In the genomic region with DNA sequence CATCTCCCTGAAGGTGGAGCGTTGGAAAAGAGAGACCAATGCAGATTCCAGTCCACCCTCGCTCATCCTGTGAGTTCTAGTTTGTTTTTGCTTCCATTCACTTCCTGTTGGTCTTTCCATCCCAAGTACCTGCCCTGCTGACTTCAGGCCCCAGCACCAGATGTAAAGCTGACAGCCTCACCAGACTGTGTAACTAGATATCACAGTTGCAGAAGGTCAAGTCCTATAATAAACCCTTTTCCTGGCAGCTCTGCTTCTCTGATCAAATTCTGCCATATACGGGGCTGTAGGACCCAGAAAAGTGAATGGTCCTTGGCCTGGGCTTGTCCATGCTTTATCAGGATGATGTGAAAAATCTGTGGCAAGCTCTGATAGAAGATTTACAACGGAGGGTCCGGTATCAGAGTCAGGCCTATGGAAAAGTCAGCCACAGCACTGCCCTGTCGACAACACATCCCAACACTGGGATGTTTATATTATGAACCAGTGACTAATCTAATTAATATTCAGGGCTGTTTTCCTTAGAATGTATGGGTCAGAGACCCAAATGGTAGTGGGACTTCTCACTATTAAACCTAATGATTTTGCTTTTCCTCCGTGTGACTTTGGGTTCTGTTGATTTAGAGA, we compare ENCODE assay signal across 23 cellular contexts. TPM values are rescaled to one million over a fixed set of nuclear protein-coding genes. Genes with fewer than 3 reads are reported as not detected.
A peak's percentile ranks its signal among the peaks of the same experiment; 100 is the strongest.
DNase-seq lines count a peak whose midpoint lies in the region; ATAC-seq, FAIRE-seq and TF ChIP-seq lines count a peak whose summit lies in the region.
"Had no signal": no experiment of that assay in that cellular context is flagged by ENCODE, and none has a peak within 500 bp of the region (broad histone marks: within the 10 kb centered on the region; RNA-seq: fewer than 3 reads in every experiment).

No MANE protein-coding gene starts in this region.

- intact Hi-C loops in psoas muscle (cut with DNase I), result no loop called here

- FAIRE-seq in H54 (lab: Jason Lieb, UNC), result no peak
- FAIRE-seq: endothelial cell of umbilical vein, G401.6 had no signal

- TF ChIP-seq POLR2A in H54 (IDR thresholded peaks at IDR 0.05; ENCODE audit: low read depth, low read length), result no peak

- ATAC-seq in psoas muscle (peak in 3 of 4 donors; percentile 64 to 75 (median 68)), HG02870 (IDR thresholded peaks at IDR 0.05; ENCODE audit: unreplicated experiment) (no peak)
- ATAC-seq: activated CD4-positive, alpha-beta T cell treated with anti-CD3 and anti-CD28 coated beads for 36 hours; T-helper 17 cell had no signal

- H3K27ac ChIP-seq in psoas muscle, result peak overlapping the region; percentile 9
- H3K27ac ChIP-seq: C4-2B, GM23248, spleen, vagina had no signal

- DNase-seq in EL (peak; percentile 23), NCI-H2107 treated with DMSO at 0.1 percent for 48 hours (lab: John Stamatoyannopoulos, UW; ENCODE audit: unreplicated experiment) (peak; percentile 67), SHP77 treated with DMSO at 0.1 percent for 48 hours (lab: John Stamatoyannopoulos, UW) (peak; percentile 22), psoas muscle (no peak), H54 (ENCODE audit: insufficient read length, low spot score) (no peak), AG08395 (ENCODE audit: low spot score) (no peak)
- DNase-seq: activated CD4-positive, alpha-beta T cell treated with anti-CD3 and anti-CD28 coated beads for 36 hours; activated effector memory CD4-positive, alpha-beta T cell treated with anti-CD3 and anti-CD28 coated beads, Interleukin-2, amount 50 U/mL, for 16 hours; GM23248; head of caudate nucleus; mammary epithelial cell; NCI-H1694 treated with DMSO at 0.1 percent for 48 hours; NCI-H446 treated with DMSO at 0.1 percent for 48 hours; retina; spleen; stimulated activated CD4-positive, alpha-beta T cell treated with anti-CD3 and anti-CD28 coated beads, Interleukin-4, amount 100 ng/mL, for 1 hour; stimulated activated naive CD4-positive, alpha-beta T cell; T-helper 17 cell had no signal

- H3K36me3 ChIP-seq in psoas muscle (ENCODE audit: insufficient read depth in 1 of 2, low read depth in 1 of 2), result no peaks in the 10 kb centered on the region
- H3K36me3 ChIP-seq: spleen, vagina had no signal

- H3K4me3 ChIP-seq in psoas muscle, result no peak overlapping the region
- H3K4me3 ChIP-seq: GM23248, spleen, vagina had no signal

- 47 to 58% (median 48%) methylated on average over 7 of the region's 7 CpGs for WGBS in psoas muscle, 3 donors

- H3K9me3 ChIP-seq in psoas muscle, result no peaks in the 10 kb centered on the region
- H3K9me3 ChIP-seq: spleen, vagina had no signal

- no peaks in the 10 kb centered on the region for H3K27me3 ChIP-seq in psoas muscle (ENCODE audit: insufficient read depth in 3 of 3, low read length in 2 of 3)
- H3K27me3 ChIP-seq: vagina had no signal

- peaks cover 4% of the 10 kb centered on the region for H3K4me1 ChIP-seq in psoas muscle
- H3K4me1 ChIP-seq: spleen, vagina had no signal

- no peak for TF ChIP-seq CTCF in psoas muscle (IDR thresholded peaks at IDR 0.05)

RNA-seq across cellular contexts. Expression of a gene that starts 42.1 kb away (rescaled TPM):
- total RNA-seq in psoas muscle, result not detected
- polyA plus RNA-seq in psoas muscle, result not detected
- total RNA-seq: activated CD4-positive, alpha-beta T cell treated with anti-CD3 and anti-CD28 coated beads for 36 hours; endothelial cell of umbilical vein; GM23248; mammary epithelial cell; vagina had no signal
- polyA plus RNA-seq: endothelial cell of umbilical vein, GM23248, mammary epithelial cell, spleen had no signal

RNA-seq across cellular contexts. Expression of a gene that starts 50.2 kb away (rescaled TPM):
- total RNA-seq in psoas muscle, result 10 to 100 TPM; 11.6 to 26.2 (median 16.0) TPM
- polyA plus RNA-seq in psoas muscle, result 10 to 100 TPM; 19.4 to 38.5 (median 37.3) TPM

RNA-seq across cellular contexts. Expression of a gene that starts 50.3 kb away (rescaled TPM):
- 10 to 100 TPM; 10.9 to 20.4 (median 11.8) TPM for total RNA-seq in psoas muscle
- 10 to 100 TPM in 2 of 3 donors, 1 to 10 TPM in 1; 5.7 to 23.7 (median 14.5) TPM for polyA plus RNA-seq in psoas muscle

Comparison
In these comparisons a context has a peak if more than half of its experiments do, and no peak if none do; other contexts are left out.
1. DNase-seq: peak in EL (single experiment), NCI-H2107 treated with DMSO at 0.1 percent for 48 hours (single experiment) and SHP77 treated with DMSO at 0.1 percent for 48 hours (single experiment); none in psoas muscle (0 of 2), H54 (single experiment) and AG08395 (single experiment).